8 cellular contexts compared by ENCODE assay signal in genomic region chr6:34696189-34696738, GRCh38. TPM values are rescaled to one million over a fixed set of nuclear protein-coding genes. Genes with fewer than 3 reads are reported as not detected.
DNase-seq lines count a peak whose midpoint lies in the region; ATAC-seq and TF ChIP-seq lines count a peak whose summit lies in the region.

No MANE protein-coding gene starts in this region.

- H3K4me3 ChIP-seq in kidney epithelial cell (ENCODE audit: low read depth, low read length), result peak overlapping the region; percentile 71

- H3K9me3 Mint-ChIP-seq in brain, result no peaks in the 10 kb centered on the region
- H3K9me3 Mint-ChIP-seq in stimulated activated memory B cell treated with anti-CD40 and anti-IgM and Interleukin-4, amounts not matched to agents 10 μg/mL and 1 μg/mL and 100 μg/mL, for 72 hours, result no peaks in the 10 kb centered on the region

- no peaks in the 10 kb centered on the region for H3K36me3 ChIP-seq in kidney epithelial cell (ENCODE audit: control insufficient read depth, insufficient read depth, low read length)

- H3K27me3 ChIP-seq in kidney epithelial cell (ENCODE audit: control insufficient read depth, insufficient read depth, low read length), result no peaks in the 10 kb centered on the region

- H3K27ac Mint-ChIP-seq in brain, result peak overlapping the region; percentile 92 to 96 (median 93)
- peak overlapping the region; percentile 92 for H3K27ac Mint-ChIP-seq in stimulated activated memory B cell treated with anti-CD40 and anti-IgM and Interleukin-4, amounts not matched to agents 10 μg/mL and 1 μg/mL and 100 μg/mL, for 72 hours

- peak overlapping the region; percentile 93 to 97 (median 95) for H3K4me3 Mint-ChIP-seq in brain
- H3K4me3 Mint-ChIP-seq in stimulated activated memory B cell treated with anti-CD40 and anti-IgM and Interleukin-4, amounts not matched to agents 10 μg/mL and 1 μg/mL and 100 μg/mL, for 72 hours, result peak overlapping the region; percentile 88

- TF ChIP-seq CTCF in GM10266 (IDR thresholded peaks at IDR 0.05; ENCODE audit: control insufficient read depth, insufficient read depth, low read depth, missing control alignments) (no peak), brain (conservative IDR thresholded peaks at IDR 0.05) (no peak), kidney epithelial cell (IDR thresholded peaks at IDR 0.05; ENCODE audit: insufficient read depth, low read length, poor library complexity, severe bottlenecking) (no peak)

- ATAC-seq in GM21737 (IDR thresholded peaks at IDR 0.05; ENCODE audit: unreplicated experiment), result peak; percentile 27
- ATAC-seq in stimulated activated memory B cell treated with anti-CD40 and anti-IgM and Interleukin-4, amounts not matched to agents 10 μg/mL and 1 μg/mL and 100 μg/mL, for 72 hours, result peak; percentile 56

- H3K36me3 Mint-ChIP-seq in brain, result no peaks in the 10 kb centered on the region
- H3K36me3 Mint-ChIP-seq in stimulated activated memory B cell treated with anti-CD40 and anti-IgM and Interleukin-4, amounts not matched to agents 10 μg/mL and 1 μg/mL and 100 μg/mL, for 72 hours, result peaks cover 14% of the 10 kb centered on the region

- H3K4me1 Mint-ChIP-seq in brain, result peaks cover 48% of the 10 kb centered on the region
- peaks cover 39% of the 10 kb centered on the region for H3K4me1 Mint-ChIP-seq in stimulated activated memory B cell treated with anti-CD40 and anti-IgM and Interleukin-4, amounts not matched to agents 10 μg/mL and 1 μg/mL and 100 μg/mL, for 72 hours

- peaks cover 10% of the 10 kb centered on the region for H3K27me3 Mint-ChIP-seq in brain
- H3K27me3 Mint-ChIP-seq in stimulated activated memory B cell treated with anti-CD40 and anti-IgM and Interleukin-4, amounts not matched to agents 10 μg/mL and 1 μg/mL and 100 μg/mL, for 72 hours, result no peaks in the 10 kb centered on the region

- DNase-seq in GM10266 (ENCODE audit: extremely low spot score) (peak; percentile 37), LHCN-M2 (ENCODE audit: low read depth) (peak; percentile 25), kidney epithelial cell (ENCODE audit: low read depth) (no peak), NCI-H1105 treated with DMSO at 0.1 percent for 48 hours (lab: John Stamatoyannopoulos, UW) (no peak)
- DNase-seq in effector CD8-positive, alpha-beta T cell (lab: John Stamatoyannopoulos, UW), result no peak

RNA-seq across cellular contexts. Expression of gene ILRUN, which starts 0.3 kb away (rescaled TPM):
- total RNA-seq in LHCN-M2 (2014; rRNA removed) (24.4 and 24.5 TPM in 2 replicates), kidney epithelial cell (37.9 and 39.8 TPM in 2 replicates)
- polyA plus RNA-seq in LHCN-M2 (2012), result 28.8 TPM
- polyA plus RNA-seq in brain (ENCODE audit: insufficient read depth, low read depth, low replicate concordance), result 98.7 TPM

Comparison
In these comparisons a context has a peak if more than half of its experiments do, and no peak if none do; other contexts are left out.
1. DNase-seq: peak in GM10266 (single experiment) and LHCN-M2 (single experiment); none in kidney epithelial cell (single experiment), NCI-H1105 treated with DMSO at 0.1 percent for 48 hours (single experiment) and effector CD8-positive, alpha-beta T cell (single experiment).